13 cellular contexts compared by ENCODE assay signal in genomic region chr1:41152622-41153044, GRCh38.
DNase-seq lines count a peak whose midpoint lies in the region; ATAC-seq and TF ChIP-seq lines count a peak whose summit lies in the region.
"Had no signal": no experiment of that assay in that cellular context is flagged by ENCODE, and none has a peak within 500 bp of the region (broad histone marks: within the 10 kb centered on the region; RNA-seq: fewer than 3 reads in every experiment).

No MANE protein-coding gene starts in this region.

- H3K4me3 ChIP-seq in epithelial cell of proximal tubule (ENCODE audit: low read depth, low read length) (no peak overlapping the region), lung (no peak overlapping the region), aorta (ENCODE audit: low read length in 2 of 2) (no peak overlapping the region)

- H3K27me3 Mint-ChIP-seq in stimulated activated memory B cell treated with anti-CD40 and anti-IgM and Interleukin-4, amounts not matched to agents 10 μg/mL and 1 μg/mL and 100 μg/mL, for 72 hours: no peaks in the 10 kb centered on the region

- TF ChIP-seq CTCF in epithelial cell of proximal tubule (conservative IDR thresholded peaks at IDR 0.05; ENCODE audit: low read depth, low read length) (no peak), lung (IDR thresholded peaks at IDR 0.05; ENCODE audit: control extremely low read depth, extremely low read depth) (no peak)

- intact Hi-C loops in Right ventricle myocardium inferior (cut with DNase I) (no loop called here), cardiac septum (cut with DNase I) (no loop called here), aorta (cut with DNase I) (loop anchor here in 1 of 2 donors (10.0 kb wide), 2 partner anchors 48 to 82 kb away; no protein-coding TSS in a partner anchor)

- 88 to 90% methylated on average over 1 of the region's 1 CpG for WGBS in lung, 2 donors
- WGBS in aorta, 2 donors: 33 to 46% methylated on average over 1 of the region's 1 CpG

- peaks cover 32% of the 10 kb centered on the region for H3K36me3 Mint-ChIP-seq in stimulated activated memory B cell treated with anti-CD40 and anti-IgM and Interleukin-4, amounts not matched to agents 10 μg/mL and 1 μg/mL and 100 μg/mL, for 72 hours

- H3K27ac Mint-ChIP-seq in stimulated activated memory B cell treated with anti-CD40 and anti-IgM and Interleukin-4, amounts not matched to agents 10 μg/mL and 1 μg/mL and 100 μg/mL, for 72 hours: no peak overlapping the region
- H3K27ac Mint-ChIP-seq: immature natural killer cell had no signal

- H3K4me3 Mint-ChIP-seq in stimulated activated memory B cell treated with anti-CD40 and anti-IgM and Interleukin-4, amounts not matched to agents 10 μg/mL and 1 μg/mL and 100 μg/mL, for 72 hours: no peak overlapping the region
- H3K4me3 Mint-ChIP-seq: immature natural killer cell had no signal

- no peaks in the 10 kb centered on the region for H3K4me1 Mint-ChIP-seq in stimulated activated memory B cell treated with anti-CD40 and anti-IgM and Interleukin-4, amounts not matched to agents 10 μg/mL and 1 μg/mL and 100 μg/mL, for 72 hours
- H3K4me1 Mint-ChIP-seq: immature natural killer cell had no signal

- H3K4me1 ChIP-seq in lung (ENCODE audit: control insufficient read depth in 2 of 2, insufficient read depth in 2 of 2, low read length in 2 of 2) (peaks cover 0 to 33% of the 10 kb centered on the region in 2 donors), aorta (ENCODE audit: control insufficient read depth in 1 of 2, insufficient read depth in 2 of 2, low read length in 2 of 2) (peaks cover 0 to 6% of the 10 kb centered on the region in 2 donors)

- no peaks in the 10 kb centered on the region for H3K27me3 ChIP-seq in lung (ENCODE audit: control insufficient read depth, insufficient read depth)
- H3K27me3 ChIP-seq in aorta (ENCODE audit: control insufficient read depth in 1 of 2, insufficient read depth in 2 of 2, low read length in 1 of 2): no peaks in the 10 kb centered on the region

- H3K9me3 Mint-ChIP-seq in stimulated activated memory B cell treated with anti-CD40 and anti-IgM and Interleukin-4, amounts not matched to agents 10 μg/mL and 1 μg/mL and 100 μg/mL, for 72 hours: no peaks in the 10 kb centered on the region
- H3K9me3 Mint-ChIP-seq: immature natural killer cell had no signal

- DNase-seq in Right ventricle myocardium inferior (ENCODE audit: missing footprints): no peak
- no peak for DNase-seq in cardiac septum (ENCODE audit: low spot score)
- DNase-seq in epithelial cell of proximal tubule (ENCODE audit: low read depth): peak; percentile 97
- no peak for DNase-seq in lung (ENCODE audit: low spot score)
- peak in 1 of 2 donors; percentile 51 for DNase-seq in aorta
- DNase-seq in SHP77 treated with DMSO at 0.1 percent for 48 hours (lab: John Stamatoyannopoulos, UW): no peak
- DNase-seq in DMS 273 (lab: John Stamatoyannopoulos, UW; ENCODE audit: unreplicated experiment): no peak
- DNase-seq: immature natural killer cell; NCI-H748 treated with DMSO at 0.1 percent for 48 hours; stimulated activated CD4-positive, alpha-beta T cell treated with anti-CD3 and anti-CD28 coated beads, Interleukin-4, amount 100 ng/mL, for 1 hour had no signal

- H3K27ac ChIP-seq in lung (ENCODE audit: low read depth in 1 of 2, low read length in 1 of 2): peak overlapping the region in 1 of 2 donors; percentile 80
- peak overlapping the region in 1 of 2 donors; percentile 89 for H3K27ac ChIP-seq in aorta (ENCODE audit: low read depth in 1 of 2, low read length in 2 of 2)
- H3K27ac ChIP-seq: 22Rv1, HL-60 had no signal

- ATAC-seq in Right ventricle myocardium inferior: peak; percentile 73
- ATAC-seq in lung (ENCODE audit: insufficient read depth, low FRiP score): peak; percentile 60
- ATAC-seq in aorta (ENCODE audit: low FRiP score): peak; percentile 85
- no peak for ATAC-seq in stimulated activated memory B cell treated with anti-CD40 and anti-IgM and Interleukin-4, amounts not matched to agents 10 μg/mL and 1 μg/mL and 100 μg/mL, for 72 hours

- H3K36me3 ChIP-seq in lung (ENCODE audit: control insufficient read depth in 2 of 2, insufficient read depth in 2 of 2, low read length in 2 of 2): peaks cover 0 to 6% of the 10 kb centered on the region in 2 donors
- no peaks in the 10 kb centered on the region for H3K36me3 ChIP-seq in aorta (ENCODE audit: control insufficient read depth in 1 of 2, insufficient read depth in 2 of 2, low read length in 1 of 2)

- H3K9me3 ChIP-seq in lung (ENCODE audit: control insufficient read depth in 2 of 2, insufficient read depth in 1 of 2, low read length in 1 of 2): no peaks in the 10 kb centered on the region
- no peaks in the 10 kb centered on the region for H3K9me3 ChIP-seq in aorta (ENCODE audit: control insufficient read depth, low read length)
